1 cellular context compared by ENCODE assay signal in genomic region chr5:122978068-122978467, GRCh38.
TF ChIP-seq lines count a peak whose summit lies in the region.

No MANE protein-coding gene starts in this region.

TF ChIP-seq in HepG2, 621 proteins besides CTCF, POLR2A, EP300 and RAD21 (continued from another document):
- TF ChIP-seq GTF3A (CRISPR knock-in tag; conservative IDR thresholded peaks at IDR 0.05), result no peak
- TF ChIP-seq SOX5 (CRISPR knock-in tag; IDR thresholded peaks at IDR 0.05; ENCODE audit: borderline replicate concordance), result no peak
- no peak for TF ChIP-seq ARNT2 (CRISPR knock-in tag; IDR thresholded peaks at IDR 0.05; ENCODE audit: low read depth)
- TF ChIP-seq CEBPB (IDR thresholded peaks at IDR 0.05; ENCODE audit: borderline replicate concordance, low read depth, low read length), result no peak
- no peak for TF ChIP-seq SMAD3 (CRISPR knock-in tag; IDR thresholded peaks at IDR 0.05)
- TF ChIP-seq ZNF619 (CRISPR knock-in tag; IDR thresholded peaks at IDR 0.05), result no peak
- no peak for TF ChIP-seq GTF2F1 (IDR thresholded peaks at IDR 0.05; ENCODE audit: low read length)
- TF ChIP-seq ZEB1 (IDR thresholded peaks at IDR 0.05; ENCODE audit: insufficient replicate concordance, low read depth), result no peak
- TF ChIP-seq FUBP1 (CRISPR knock-in tag; IDR thresholded peaks at IDR 0.05; ENCODE audit: borderline replicate concordance), result no peak
- TF ChIP-seq ZNF230 (CRISPR knock-in tag; IDR thresholded peaks at IDR 0.05), result no peak
